Comparison of ENCODE assay signal across 14 cellular contexts in the genomic region with DNA sequence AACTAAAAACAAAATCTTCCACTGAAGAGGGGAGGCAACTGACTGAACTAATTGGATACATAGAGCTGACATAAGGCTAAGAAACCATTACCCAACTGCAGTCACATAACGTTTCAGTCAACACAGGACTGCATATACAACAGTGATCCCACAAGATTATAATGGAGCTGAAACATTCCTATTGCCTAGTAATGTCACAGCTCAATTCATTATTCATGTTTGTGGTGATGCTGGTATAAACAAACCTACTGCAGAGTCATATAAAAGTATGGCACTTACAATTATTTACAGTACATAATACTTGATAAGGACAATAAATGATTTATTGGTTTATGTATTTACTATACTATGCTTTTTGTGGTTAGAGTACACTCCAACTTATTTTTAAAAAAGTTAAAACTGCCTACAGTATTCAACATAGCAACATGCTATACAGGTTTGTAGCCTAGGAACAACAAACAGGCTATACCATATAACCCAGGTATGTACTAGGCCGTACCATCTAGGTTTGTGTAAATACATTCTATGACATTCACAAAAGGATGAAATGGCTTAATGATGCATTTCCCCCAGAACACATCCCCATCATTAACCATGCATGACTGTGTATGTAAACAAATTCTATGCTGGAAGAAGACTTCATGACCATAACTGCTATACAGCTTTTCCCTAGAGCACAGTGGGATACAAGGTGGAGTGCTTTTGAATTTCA. TPM values are rescaled to one million over a fixed set of nuclear protein-coding genes. Genes with fewer than 3 reads are reported as not detected.
DNase-seq lines count a peak whose midpoint lies in the region; TF ChIP-seq lines count a peak whose summit lies in the region.
"Had no signal": no experiment of that assay in that cellular context is flagged by ENCODE, and none has a peak within 500 bp of the region (broad histone marks: within the 10 kb centered on the region; RNA-seq: fewer than 3 reads in every experiment).

No MANE protein-coding gene starts in this region.

- H3K27ac Mint-ChIP-seq in activated T-cell treated with anti-CD3 and anti-CD28 coated beads, Interleukin-2, amount 50 U/mL, for 24 hours = peak overlapping the region; percentile 81
- H3K27ac Mint-ChIP-seq in neural crest cell (ENCODE audit: unreplicated experiment) = peak overlapping the region; percentile 31
- H3K27ac Mint-ChIP-seq: activated CD4-positive, alpha-beta memory T cell treated with anti-CD3 and anti-CD28 coated beads for 36 hours had no signal

- 0 out of 2 replicates have a peak, but pooled peaks cover 11% of the 10 kb centered on the region for H3F3A ChIP-seq in SU-DHL-6 (ENCODE audit: insufficient read depth)

- no peak for DNase-seq in activated T-cell treated with anti-CD3 and anti-CD28 coated beads, Interleukin-2, amount 50 U/mL, for 24 hours
- no peak for DNase-seq in activated T-cell treated with anti-CD3 and anti-CD28 coated beads, Interleukin-2, amount 50 U/mL, for 48 hours
- peak; percentile 76 for DNase-seq in M059J (ENCODE audit: low read depth)
- DNase-seq in neural crest cell (ENCODE audit: low read depth, low spot score) = no peak
- no peak for DNase-seq in hippocampal formation (lab: John Stamatoyannopoulos, UW)
- no peak for DNase-seq in GM19238 (ENCODE audit: insufficient read length, low spot score)
- no peak for DNase-seq in activated effector memory CD4-positive, alpha-beta T cell treated with anti-CD3 and anti-CD28 coated beads, Interleukin-2, amount 50 U/mL, for 16 hours
- DNase-seq: hypothalamus, Kasumi-1, midbrain, T-helper 1 cell had no signal

- H3K27ac ChIP-seq in SU-DHL-6 (ENCODE audit: low read depth, low read length) = no peak overlapping the region
- H3K27ac ChIP-seq: suprapubic skin had no signal

- no peaks in the 10 kb centered on the region for H3K9me3 ChIP-seq in SU-DHL-6 (ENCODE audit: insufficient read depth, low read length)

- H3K4me3 Mint-ChIP-seq in activated T-cell treated with anti-CD3 and anti-CD28 coated beads, Interleukin-2, amount 50 U/mL, for 24 hours = peak overlapping the region; percentile 36
- H3K4me3 Mint-ChIP-seq in neural crest cell = peak overlapping the region; percentile 72
- H3K4me3 Mint-ChIP-seq: activated CD4-positive, alpha-beta memory T cell treated with anti-CD3 and anti-CD28 coated beads for 36 hours had no signal

- no peak overlapping the region for H3K4me3 ChIP-seq in SU-DHL-6 (ENCODE audit: insufficient read depth, low read length, poor library complexity, severe bottlenecking)
- H3K4me3 ChIP-seq: suprapubic skin had no signal

- TF ChIP-seq CTCF in SU-DHL-6 (IDR thresholded peaks at IDR 0.05; ENCODE audit: insufficient read depth, low read length, poor library complexity, severe bottlenecking) (no peak), neural crest cell (conservative IDR thresholded peaks at IDR 0.05) (no peak)

- H3K4me2 ChIP-seq in SU-DHL-6 (ENCODE audit: low read depth, low read length, poor library complexity, severe bottlenecking) = peak overlapping the region; percentile 11

- peaks cover 92% of the 10 kb centered on the region for H3K79me2 ChIP-seq in SU-DHL-6 (ENCODE audit: insufficient read depth, low read length)

- no peaks in the 10 kb centered on the region for H3K9me3 Mint-ChIP-seq in activated T-cell treated with anti-CD3 and anti-CD28 coated beads, Interleukin-2, amount 50 U/mL, for 24 hours
- H3K9me3 Mint-ChIP-seq in neural crest cell = peaks cover 3% of the 10 kb centered on the region

- H3K4me1 Mint-ChIP-seq in activated T-cell treated with anti-CD3 and anti-CD28 coated beads, Interleukin-2, amount 50 U/mL, for 24 hours (ENCODE audit: low read depth) = peaks cover 71% of the 10 kb centered on the region
- H3K4me1 Mint-ChIP-seq in neural crest cell = peaks cover 63% of the 10 kb centered on the region

- no peak overlapping the region for H2AFZ ChIP-seq in SU-DHL-6 (ENCODE audit: low read depth, low read length, severe bottlenecking)

- H3K9me2 ChIP-seq in SU-DHL-6 (replicated peaks; ENCODE audit: insufficient read depth, low read length) = no peaks in the 10 kb centered on the region

- H3K36me3 ChIP-seq in SU-DHL-6 (ENCODE audit: low read length) = peaks cover 21% of the 10 kb centered on the region

- H3K9ac ChIP-seq in SU-DHL-6 (ENCODE audit: low read length) = no peak overlapping the region

- H4K20me1 ChIP-seq in SU-DHL-6 (ENCODE audit: low read depth, low read length) = peaks cover 72% of the 10 kb centered on the region

- H3K36me3 Mint-ChIP-seq in activated T-cell treated with anti-CD3 and anti-CD28 coated beads, Interleukin-2, amount 50 U/mL, for 24 hours (ENCODE audit: low read depth) = peaks cover 82% of the 10 kb centered on the region
- peaks cover 36% of the 10 kb centered on the region for H3K36me3 Mint-ChIP-seq in neural crest cell (ENCODE audit: low read depth)

- no peaks in the 10 kb centered on the region for H3K27me3 ChIP-seq in SU-DHL-6 (ENCODE audit: low read length)
- H3K27me3 ChIP-seq: suprapubic skin had no signal

- no peaks in the 10 kb centered on the region for H3K27me3 Mint-ChIP-seq in activated T-cell treated with anti-CD3 and anti-CD28 coated beads, Interleukin-2, amount 50 U/mL, for 24 hours
- H3K27me3 Mint-ChIP-seq in neural crest cell (ENCODE audit: low read depth) = peaks cover 4% of the 10 kb centered on the region
- H3K27me3 Mint-ChIP-seq: activated CD4-positive, alpha-beta memory T cell treated with anti-CD3 and anti-CD28 coated beads for 36 hours had no signal

RNA-seq across cellular contexts. Expression of a gene that starts 4.3 kb away (rescaled TPM):
- 185 and 260 TPM in 2 replicates for total RNA-seq in M059J (2014; rRNA removed; shearing (Covaris generic))
- 1,116 and 1,117 TPM in 2 replicates for total RNA-seq in neural crest cell

RNA-seq across cellular contexts. Expression of a gene that starts 48.6 kb away (rescaled TPM):
- 65.4 and 101 TPM in 2 replicates for total RNA-seq in M059J (2014; rRNA removed; shearing (Covaris generic))
- total RNA-seq in neural crest cell = 29.3 and 30.9 TPM in 2 replicates
